ENCODE assay signal across 1 cellular context in genomic region chr20:55103188-55103587, GRCh38.
TF ChIP-seq lines count a peak whose summit lies in the region.

No MANE protein-coding gene starts in this region.

TF ChIP-seq in K562, 482 proteins besides CTCF, POLR2A, EP300 and RAD21 (continued from another document and continues in another):
- no peak for TF ChIP-seq PRDM10 (IDR thresholded peaks at IDR 0.05; ENCODE audit: partially characterized antibody)
- no peak; the same call in 1 of the 2 replicates for TF ChIP-seq TCFL5 (CRISPR knock-in tag; conservative IDR thresholded peaks at IDR 0.05)
- TF ChIP-seq, protein P1, sequence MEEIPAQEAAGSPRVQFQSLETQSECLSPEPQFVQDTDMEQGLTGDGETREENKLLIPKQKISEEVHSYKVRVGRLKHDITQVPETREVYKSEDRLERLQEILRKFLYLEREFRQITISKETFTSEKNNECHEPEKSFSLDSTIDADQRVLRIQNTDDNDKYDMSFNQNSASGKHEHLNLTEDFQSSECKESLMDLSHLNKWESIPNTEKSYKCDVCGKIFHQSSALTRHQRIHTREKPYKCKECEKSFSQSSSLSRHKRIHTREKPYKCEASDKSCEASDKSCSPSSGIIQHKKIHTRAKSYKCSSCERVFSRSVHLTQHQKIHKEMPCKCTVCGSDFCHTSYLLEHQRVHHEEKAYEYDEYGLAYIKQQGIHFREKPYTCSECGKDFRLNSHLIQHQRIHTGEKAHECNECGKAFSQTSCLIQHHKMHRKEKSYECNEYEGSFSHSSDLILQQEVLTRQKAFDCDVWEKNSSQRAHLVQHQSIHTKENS (CRISPR knock-in tag; IDR thresholded peaks at IDR 0.05), result no peak
- TF ChIP-seq FOXA3 (CRISPR knock-in tag; conservative IDR thresholded peaks at IDR 0.05 in 1 of 2, IDR thresholded peaks at IDR 0.05 in 1 of 2), result no peak
- TF ChIP-seq SREBF2 (CRISPR knock-in tag; IDR thresholded peaks at IDR 0.05), result no peak
- TF ChIP-seq ZNF408 (CRISPR knock-in tag; IDR thresholded peaks at IDR 0.05; ENCODE audit: low read depth), result no peak
- TF ChIP-seq HINFP (tag; conservative IDR thresholded peaks at IDR 0.05; ENCODE audit: low read depth), result no peak
- peak; percentile 85 for TF ChIP-seq TAL1 (IDR thresholded peaks at IDR 0.05)
- no peak for TF ChIP-seq NUFIP1 (IDR thresholded peaks at IDR 0.05; ENCODE audit: partially characterized antibody)
- TF ChIP-seq, protein P2, sequence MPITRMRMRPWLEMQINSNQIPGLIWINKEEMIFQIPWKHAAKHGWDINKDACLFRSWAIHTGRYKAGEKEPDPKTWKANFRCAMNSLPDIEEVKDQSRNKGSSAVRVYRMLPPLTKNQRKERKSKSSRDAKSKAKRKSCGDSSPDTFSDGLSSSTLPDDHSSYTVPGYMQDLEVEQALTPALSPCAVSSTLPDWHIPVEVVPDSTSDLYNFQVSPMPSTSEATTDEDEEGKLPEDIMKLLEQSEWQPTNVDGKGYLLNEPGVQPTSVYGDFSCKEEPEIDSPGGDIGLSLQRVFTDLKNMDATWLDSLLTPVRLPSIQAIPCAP (CRISPR knock-in tag; IDR thresholded peaks at IDR 0.05; ENCODE audit: borderline replicate concordance), result no peak
- TF ChIP-seq KDM1A (IDR thresholded peaks at IDR 0.05), result peak; percentile 57 to 62; a peak in 2 of 4 replicates
- TF ChIP-seq TAF15 (IDR thresholded peaks at IDR 0.05; ENCODE audit: low read depth, low read length), result no peak
- TF ChIP-seq NFXL1 (CRISPR knock-in tag; IDR thresholded peaks at IDR 0.05), result no peak
- no peak for TF ChIP-seq U2AF1 (optimal IDR thresholded peaks at IDR 0.05; ENCODE audit: low read depth, low read length)
- TF ChIP-seq, protein P3, sequence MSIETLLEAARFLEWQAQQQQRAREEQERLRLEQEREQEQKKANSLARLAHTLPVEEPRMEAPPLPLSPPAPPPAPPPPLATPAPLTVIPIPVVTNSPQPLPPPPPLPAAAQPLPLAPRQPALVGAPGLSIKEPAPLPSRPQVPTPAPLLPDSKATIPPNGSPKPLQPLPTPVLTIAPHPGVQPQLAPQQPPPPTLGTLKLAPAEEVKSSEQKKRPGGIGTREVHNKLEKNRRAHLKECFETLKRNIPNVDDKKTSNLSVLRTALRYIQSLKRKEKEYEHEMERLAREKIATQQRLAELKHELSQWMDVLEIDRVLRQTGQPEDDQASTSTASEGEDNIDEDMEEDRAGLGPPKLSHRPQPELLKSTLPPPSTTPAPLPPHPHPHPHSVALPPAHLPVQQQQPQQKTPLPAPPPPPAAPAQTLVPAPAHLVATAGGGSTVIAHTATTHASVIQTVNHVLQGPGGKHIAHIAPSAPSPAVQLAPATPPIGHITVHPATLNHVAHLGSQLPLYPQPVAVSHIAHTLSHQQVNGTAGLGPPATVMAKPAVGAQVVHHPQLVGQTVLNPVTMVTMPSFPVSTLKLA (conservative IDR thresholded peaks at IDR 0.05), result peak; percentile 32 to 43; a peak in 2 of 4 replicates
- peak; percentile 40; the same call in 1 of the 2 replicates for TF ChIP-seq CREM (IDR thresholded peaks at IDR 0.05; ENCODE audit: low read depth)
- no peak for TF ChIP-seq RFX1 (IDR thresholded peaks at IDR 0.05)
- TF ChIP-seq HCFC1 (IDR thresholded peaks at IDR 0.05; ENCODE audit: low read depth, low read length), result no peak
- TF ChIP-seq, protein P4, sequence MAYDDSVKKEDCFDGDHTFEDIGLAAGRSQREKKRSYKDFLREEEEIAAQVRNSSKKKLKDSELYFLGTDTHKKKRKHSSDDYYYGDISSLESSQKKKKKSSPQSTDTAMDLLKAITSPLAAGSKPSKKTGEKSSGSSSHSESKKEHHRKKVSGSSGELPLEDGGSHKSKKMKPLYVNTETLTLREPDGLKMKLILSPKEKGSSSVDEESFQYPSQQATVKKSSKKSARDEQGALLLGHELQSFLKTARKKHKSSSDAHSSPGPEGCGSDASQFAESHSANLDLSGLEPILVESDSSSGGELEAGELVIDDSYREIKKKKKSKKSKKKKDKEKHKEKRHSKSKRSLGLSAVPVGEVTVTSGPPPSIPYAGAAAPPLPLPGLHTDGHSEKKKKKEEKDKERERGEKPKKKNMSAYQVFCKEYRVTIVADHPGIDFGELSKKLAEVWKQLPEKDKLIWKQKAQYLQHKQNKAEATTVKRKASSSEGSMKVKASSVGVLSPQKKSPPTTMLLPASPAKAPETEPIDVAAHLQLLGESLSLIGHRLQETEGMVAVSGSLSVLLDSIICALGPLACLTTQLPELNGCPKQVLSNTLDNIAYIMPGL (CRISPR knock-in tag; IDR thresholded peaks at IDR 0.05), result no peak
- TF ChIP-seq IRF9 (tag; IDR thresholded peaks at IDR 0.05), result no peak
- no peak for TF ChIP-seq GABPB1 (CRISPR knock-in tag; IDR thresholded peaks at IDR 0.05)
- peak; percentile 67; the same call in 1 of the 2 replicates for TF ChIP-seq CTBP1 (IDR thresholded peaks at IDR 0.05; ENCODE audit: borderline replicate concordance)
- 0 out of 2 replicates have a peak, but pooled peaks have one; percentile 20 for TF ChIP-seq FOSL1 (tag; conservative IDR thresholded peaks at IDR 0.05)
- TF ChIP-seq, protein P5, sequence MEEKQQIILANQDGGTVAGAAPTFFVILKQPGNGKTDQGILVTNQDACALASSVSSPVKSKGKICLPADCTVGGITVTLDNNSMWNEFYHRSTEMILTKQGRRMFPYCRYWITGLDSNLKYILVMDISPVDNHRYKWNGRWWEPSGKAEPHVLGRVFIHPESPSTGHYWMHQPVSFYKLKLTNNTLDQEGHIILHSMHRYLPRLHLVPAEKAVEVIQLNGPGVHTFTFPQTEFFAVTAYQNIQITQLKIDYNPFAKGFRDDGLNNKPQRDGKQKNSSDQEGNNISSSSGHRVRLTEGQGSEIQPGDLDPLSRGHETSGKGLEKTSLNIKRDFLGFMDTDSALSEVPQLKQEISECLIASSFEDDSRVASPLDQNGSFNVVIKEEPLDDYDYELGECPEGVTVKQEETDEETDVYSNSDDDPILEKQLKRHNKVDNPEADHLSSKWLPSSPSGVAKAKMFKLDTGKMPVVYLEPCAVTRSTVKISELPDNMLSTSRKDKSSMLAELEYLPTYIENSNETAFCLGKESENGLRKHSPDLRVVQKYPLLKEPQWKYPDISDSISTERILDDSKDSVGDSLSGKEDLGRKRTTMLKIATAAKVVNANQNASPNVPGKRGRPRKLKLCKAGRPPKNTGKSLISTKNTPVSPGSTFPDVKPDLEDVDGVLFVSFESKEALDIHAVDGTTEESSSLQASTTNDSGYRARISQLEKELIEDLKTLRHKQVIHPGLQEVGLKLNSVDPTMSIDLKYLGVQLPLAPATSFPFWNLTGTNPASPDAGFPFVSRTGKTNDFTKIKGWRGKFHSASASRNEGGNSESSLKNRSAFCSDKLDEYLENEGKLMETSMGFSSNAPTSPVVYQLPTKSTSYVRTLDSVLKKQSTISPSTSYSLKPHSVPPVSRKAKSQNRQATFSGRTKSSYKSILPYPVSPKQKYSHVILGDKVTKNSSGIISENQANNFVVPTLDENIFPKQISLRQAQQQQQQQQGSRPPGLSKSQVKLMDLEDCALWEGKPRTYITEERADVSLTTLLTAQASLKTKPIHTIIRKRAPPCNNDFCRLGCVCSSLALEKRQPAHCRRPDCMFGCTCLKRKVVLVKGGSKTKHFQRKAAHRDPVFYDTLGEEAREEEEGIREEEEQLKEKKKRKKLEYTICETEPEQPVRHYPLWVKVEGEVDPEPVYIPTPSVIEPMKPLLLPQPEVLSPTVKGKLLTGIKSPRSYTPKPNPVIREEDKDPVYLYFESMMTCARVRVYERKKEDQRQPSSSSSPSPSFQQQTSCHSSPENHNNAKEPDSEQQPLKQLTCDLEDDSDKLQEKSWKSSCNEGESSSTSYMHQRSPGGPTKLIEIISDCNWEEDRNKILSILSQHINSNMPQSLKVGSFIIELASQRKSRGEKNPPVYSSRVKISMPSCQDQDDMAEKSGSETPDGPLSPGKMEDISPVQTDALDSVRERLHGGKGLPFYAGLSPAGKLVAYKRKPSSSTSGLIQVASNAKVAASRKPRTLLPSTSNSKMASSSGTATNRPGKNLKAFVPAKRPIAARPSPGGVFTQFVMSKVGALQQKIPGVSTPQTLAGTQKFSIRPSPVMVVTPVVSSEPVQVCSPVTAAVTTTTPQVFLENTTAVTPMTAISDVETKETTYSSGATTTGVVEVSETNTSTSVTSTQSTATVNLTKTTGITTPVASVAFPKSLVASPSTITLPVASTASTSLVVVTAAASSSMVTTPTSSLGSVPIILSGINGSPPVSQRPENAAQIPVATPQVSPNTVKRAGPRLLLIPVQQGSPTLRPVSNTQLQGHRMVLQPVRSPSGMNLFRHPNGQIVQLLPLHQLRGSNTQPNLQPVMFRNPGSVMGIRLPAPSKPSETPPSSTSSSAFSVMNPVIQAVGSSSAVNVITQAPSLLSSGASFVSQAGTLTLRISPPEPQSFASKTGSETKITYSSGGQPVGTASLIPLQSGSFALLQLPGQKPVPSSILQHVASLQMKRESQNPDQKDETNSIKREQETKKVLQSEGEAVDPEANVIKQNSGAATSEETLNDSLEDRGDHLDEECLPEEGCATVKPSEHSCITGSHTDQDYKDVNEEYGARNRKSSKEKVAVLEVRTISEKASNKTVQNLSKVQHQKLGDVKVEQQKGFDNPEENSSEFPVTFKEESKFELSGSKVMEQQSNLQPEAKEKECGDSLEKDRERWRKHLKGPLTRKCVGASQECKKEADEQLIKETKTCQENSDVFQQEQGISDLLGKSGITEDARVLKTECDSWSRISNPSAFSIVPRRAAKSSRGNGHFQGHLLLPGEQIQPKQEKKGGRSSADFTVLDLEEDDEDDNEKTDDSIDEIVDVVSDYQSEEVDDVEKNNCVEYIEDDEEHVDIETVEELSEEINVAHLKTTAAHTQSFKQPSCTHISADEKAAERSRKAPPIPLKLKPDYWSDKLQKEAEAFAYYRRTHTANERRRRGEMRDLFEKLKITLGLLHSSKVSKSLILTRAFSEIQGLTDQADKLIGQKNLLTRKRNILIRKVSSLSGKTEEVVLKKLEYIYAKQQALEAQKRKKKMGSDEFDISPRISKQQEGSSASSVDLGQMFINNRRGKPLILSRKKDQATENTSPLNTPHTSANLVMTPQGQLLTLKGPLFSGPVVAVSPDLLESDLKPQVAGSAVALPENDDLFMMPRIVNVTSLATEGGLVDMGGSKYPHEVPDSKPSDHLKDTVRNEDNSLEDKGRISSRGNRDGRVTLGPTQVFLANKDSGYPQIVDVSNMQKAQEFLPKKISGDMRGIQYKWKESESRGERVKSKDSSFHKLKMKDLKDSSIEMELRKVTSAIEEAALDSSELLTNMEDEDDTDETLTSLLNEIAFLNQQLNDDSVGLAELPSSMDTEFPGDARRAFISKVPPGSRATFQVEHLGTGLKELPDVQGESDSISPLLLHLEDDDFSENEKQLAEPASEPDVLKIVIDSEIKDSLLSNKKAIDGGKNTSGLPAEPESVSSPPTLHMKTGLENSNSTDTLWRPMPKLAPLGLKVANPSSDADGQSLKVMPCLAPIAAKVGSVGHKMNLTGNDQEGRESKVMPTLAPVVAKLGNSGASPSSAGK (IDR thresholded peaks at IDR 0.05), result no peak
- peak; percentile 54 for TF ChIP-seq L3MBTL2 (IDR thresholded peaks at IDR 0.05)
- TF ChIP-seq TAF9B (IDR thresholded peaks at IDR 0.05; ENCODE audit: partially characterized antibody), result peak; percentile 40
- peak; percentile 87 for TF ChIP-seq SMAD3 (CRISPR knock-in tag; conservative IDR thresholded peaks at IDR 0.05)
- TF ChIP-seq RFX7 (CRISPR knock-in tag; IDR thresholded peaks at IDR 0.05), result no peak
- TF ChIP-seq CHCHD3 (CRISPR knock-in tag; IDR thresholded peaks at IDR 0.05), result no peak
- peak; percentile 48; the same call in 1 of the 2 replicates for TF ChIP-seq JUND (IDR thresholded peaks at IDR 0.05; ENCODE audit: borderline replicate concordance, low read depth, low read length)
- peak; percentile 83; the same call in 2 of the 3 replicates for TF ChIP-seq JUND (tag; IDR thresholded peaks at IDR 0.05; ENCODE audit: borderline replicate concordance, low read depth, low read length)
- no peak for TF ChIP-seq ZNF586 (CRISPR knock-in tag; conservative IDR thresholded peaks at IDR 0.05)
- TF ChIP-seq CXXC5 (CRISPR knock-in tag; IDR thresholded peaks at IDR 0.05), result peak; percentile 74
- no peak for TF ChIP-seq CCAR2 (IDR thresholded peaks at IDR 0.05; ENCODE audit: low read depth, low read length)
- no peak for TF ChIP-seq MIER1 (IDR thresholded peaks at IDR 0.05; ENCODE audit: low read depth)
- TF ChIP-seq MBD2 (IDR thresholded peaks at IDR 0.05; ENCODE audit: borderline replicate concordance, low read depth), result peak; percentile 36; the same call in 1 of the 2 replicates
- TF ChIP-seq ZNF197 (CRISPR knock-in tag; IDR thresholded peaks at IDR 0.05; ENCODE audit: low read depth), result no peak
- TF ChIP-seq CC2D1A (IDR thresholded peaks at IDR 0.05), result peak; percentile 78
- TF ChIP-seq BACH1 (tag; IDR thresholded peaks at IDR 0.05), result no peak
